Comparison of ENCODE assay signal across 24 cellular contexts in genomic region chrX:78625292-78625909, GRCh38. TPM values are rescaled to one million over a fixed set of nuclear protein-coding genes. Genes with fewer than 3 reads are reported as not detected.
A peak's percentile ranks its signal among the peaks of the same experiment; 100 is the strongest.
DNase-seq lines count a peak whose midpoint lies in the region; ATAC-seq and TF ChIP-seq lines count a peak whose summit lies in the region.
"Had no signal": no experiment of that assay in that cellular context is flagged by ENCODE, and none has a peak within 500 bp of the region (broad histone marks: within the 10 kb centered on the region; RNA-seq: fewer than 3 reads in every experiment).

No MANE protein-coding gene starts in this region.

- DNase-seq in T-helper 1 cell (no peak), RPMI7951 (ENCODE audit: low read depth) (peak; percentile 15), osteocyte (ENCODE audit: extremely low spot score, unreplicated experiment) (no peak), HPDE6-E6E7 (ENCODE audit: extremely low spot score) (no peak)
- DNase-seq: activated CD4-positive, alpha-beta T cell treated with anti-CD3 and anti-CD28 coated beads for 36 hours; activated CD8-positive, alpha-beta memory T cell treated with anti-CD3 and anti-CD28 coated beads, Interleukin-2, amount 50 U/mL, for 48 hours; activated effector memory CD4-positive, alpha-beta T cell treated with anti-CD3 and anti-CD28 coated beads, Interleukin-2, amount 50 U/mL, for 16 hours; dorsolateral prefrontal cortex; foreskin keratinocyte; HCEC 1CT; hippocampal formation; NCI-H1436 treated with DMSO at 0.1 percent for 48 hours; NCI-H748 treated with DMSO at 0.1 percent for 48 hours; stimulated activated CD4-positive, alpha-beta T cell treated with anti-CD3 and anti-CD28 coated beads, Interleukin-1b, Interleukin-23, amount 100 ng/mL, for 48 hours; stomach; upper lobe of right lung had no signal

- H3K4me3 Mint-ChIP-seq in T-helper 1 cell treated with Interleukin-12 subunit alpha and Interleukin-12 subunit beta and Interleukin-4 antibody, amounts not matched to agents 30 μg/mL and 1 μg/mL, for 36 hours, result no peak overlapping the region
- H3K4me3 Mint-ChIP-seq in osteocyte (ENCODE audit: unreplicated experiment), result no peak overlapping the region
- H3K4me3 Mint-ChIP-seq: activated CD4-positive, alpha-beta T cell treated with anti-CD3 and anti-CD28 coated beads for 36 hours had no signal

- TF ChIP-seq CTCF in osteocyte (IDR thresholded peaks at IDR 0.05), result no peak

- H3K36me3 Mint-ChIP-seq in T-helper 1 cell treated with Interleukin-12 subunit alpha and Interleukin-12 subunit beta and Interleukin-4 antibody, amounts not matched to agents 30 μg/mL and 1 μg/mL, for 36 hours (ENCODE audit: low read depth), result peaks cover 2% of the 10 kb centered on the region
- no peaks in the 10 kb centered on the region for H3K36me3 Mint-ChIP-seq in osteocyte (ENCODE audit: unreplicated experiment)

- H3K4me1 Mint-ChIP-seq in T-helper 1 cell treated with Interleukin-12 subunit alpha and Interleukin-12 subunit beta and Interleukin-4 antibody, amounts not matched to agents 30 μg/mL and 1 μg/mL, for 36 hours (ENCODE audit: low read depth), result peaks cover 9% of the 10 kb centered on the region
- H3K4me1 Mint-ChIP-seq in osteocyte (ENCODE audit: unreplicated experiment), result peaks cover 18% of the 10 kb centered on the region

- H3K9me3 Mint-ChIP-seq in T-helper 1 cell treated with Interleukin-12 subunit alpha and Interleukin-12 subunit beta and Interleukin-4 antibody, amounts not matched to agents 30 μg/mL and 1 μg/mL, for 36 hours, result peaks cover 2% of the 10 kb centered on the region
- peaks cover 1% of the 10 kb centered on the region for H3K9me3 Mint-ChIP-seq in osteocyte (ENCODE audit: unreplicated experiment)

- peak overlapping the region; percentile 4 for H3K27ac Mint-ChIP-seq in T-helper 1 cell treated with Interleukin-12 subunit alpha and Interleukin-12 subunit beta and Interleukin-4 antibody, amounts not matched to agents 30 μg/mL and 1 μg/mL, for 36 hours
- peak overlapping the region; percentile 54 for H3K27ac Mint-ChIP-seq in osteocyte (ENCODE audit: unreplicated experiment)
- H3K27ac Mint-ChIP-seq: activated CD4-positive, alpha-beta T cell treated with anti-CD3 and anti-CD28 coated beads for 36 hours had no signal

- ATAC-seq in HG03025 (IDR thresholded peaks at IDR 0.05; ENCODE audit: low FRiP score, unreplicated experiment) (peak; percentile 72), HG03342 (IDR thresholded peaks at IDR 0.05; ENCODE audit: unreplicated experiment) (no peak), GM21619 (IDR thresholded peaks at IDR 0.05; ENCODE audit: unreplicated experiment) (no peak)
- ATAC-seq: activated CD4-positive, alpha-beta T cell treated with anti-CD3 and anti-CD28 coated beads for 36 hours; foreskin keratinocyte; Panc1; SK-N-SH treated with all-trans-retinoic acid at 6 μM for 48 hours; upper lobe of right lung had no signal

- no peaks in the 10 kb centered on the region for H3K27me3 Mint-ChIP-seq in T-helper 1 cell treated with Interleukin-12 subunit alpha and Interleukin-12 subunit beta and Interleukin-4 antibody, amounts not matched to agents 30 μg/mL and 1 μg/mL, for 36 hours (ENCODE audit: low read depth)
- H3K27me3 Mint-ChIP-seq in osteocyte (ENCODE audit: unreplicated experiment), result peaks cover 2% of the 10 kb centered on the region
- H3K27me3 Mint-ChIP-seq: activated CD4-positive, alpha-beta T cell treated with anti-CD3 and anti-CD28 coated beads for 36 hours had no signal

RNA-seq across cellular contexts. Expression of gene RTL3, which starts 33.7 kb away (rescaled TPM):
- total RNA-seq in RPMI7951 (2014; rRNA removed; shearing (Covaris generic)), result 1.4 and 1.5 TPM in 2 replicates
- 0.18 TPM in 1 of 2 replicates, not detected in the other for total RNA-seq in osteocyte
- total RNA-seq: activated CD4-positive, alpha-beta T cell treated with anti-CD3 and anti-CD28 coated beads for 36 hours; bronchial epithelial cell; foreskin keratinocyte; lung microvascular endothelial cell; upper lobe of right lung had no signal
